12 cellular contexts compared by ENCODE assay signal in the genomic region with DNA sequence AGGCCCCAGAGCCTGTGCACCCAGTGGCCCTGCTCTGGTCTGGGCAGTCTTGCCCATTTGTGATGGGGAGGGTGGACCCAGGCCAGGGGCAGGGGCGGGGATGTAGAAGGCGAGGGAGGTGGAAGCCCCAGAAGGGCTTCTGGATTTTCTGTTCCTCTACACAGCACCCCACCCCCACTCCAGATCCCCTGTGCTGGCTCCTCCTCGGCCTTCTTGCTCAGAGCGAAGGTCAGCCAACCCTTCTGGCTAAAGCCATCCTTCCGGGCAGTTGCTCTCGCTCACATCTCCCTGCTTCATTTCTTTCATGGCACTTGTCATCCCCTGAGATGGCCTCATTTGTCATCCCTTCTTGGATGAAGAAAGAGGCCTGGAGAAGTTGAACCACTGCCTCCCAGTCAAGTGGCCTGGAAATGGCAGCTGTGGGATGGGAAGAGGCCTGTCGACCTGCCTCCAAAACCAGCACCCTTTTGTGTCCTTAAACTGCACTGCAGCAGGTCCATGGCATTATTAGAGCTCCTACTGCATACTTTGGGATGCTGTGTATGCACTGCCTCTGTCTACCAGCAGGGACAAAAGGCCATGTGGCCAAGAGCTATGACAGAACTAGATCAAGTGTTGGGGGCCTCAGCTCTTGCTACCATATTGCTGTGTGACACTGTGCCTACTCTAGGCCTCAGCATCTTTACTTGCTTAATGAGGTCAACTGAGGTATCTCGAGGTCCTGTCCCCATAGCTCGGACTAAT. TPM values are rescaled to one million over a fixed set of nuclear protein-coding genes. Genes with fewer than 3 reads are reported as not detected.
A peak's percentile ranks its signal among the peaks of the same experiment; 100 is the strongest.
DNase-seq lines count a peak whose midpoint lies in the region; ATAC-seq, FAIRE-seq and TF ChIP-seq lines count a peak whose summit lies in the region.
"Had no signal": no experiment of that assay in that cellular context is flagged by ENCODE, and none has a peak within 500 bp of the region (broad histone marks: within the 10 kb centered on the region; RNA-seq: fewer than 3 reads in every experiment).

No MANE protein-coding gene starts in this region.

- no peaks in the 10 kb centered on the region for H4K20me1 ChIP-seq in endothelial cell of umbilical vein (replicated peaks; ENCODE audit: control insufficient read depth, extremely low read depth, insufficient read depth, low read length)
- H4K20me1 ChIP-seq in osteoblast (ENCODE audit: insufficient read depth, low read length) = peaks cover 25% of the 10 kb centered on the region

- no peaks in the 10 kb centered on the region for H3K9me3 Mint-ChIP-seq in HFFc6
- H3K9me3 Mint-ChIP-seq: activated naive CD4-positive, alpha-beta T cell treated with anti-CD3 and anti-CD28 coated beads for 36 hours had no signal

- ATAC-seq in HG02571 (IDR thresholded peaks at IDR 0.05; ENCODE audit: unreplicated experiment) (no peak), GM21737 (IDR thresholded peaks at IDR 0.05; ENCODE audit: unreplicated experiment) (no peak)

- H3K27me3 Mint-ChIP-seq in HFFc6 (ENCODE audit: insufficient read depth) = peaks cover 3% of the 10 kb centered on the region; the same call in 1 of the 2 replicates

- no peak overlapping the region for H3K9ac ChIP-seq in endothelial cell of umbilical vein (replicated peaks; ENCODE audit: extremely low read depth, insufficient read depth, low read length)
- H3K9ac ChIP-seq: BLaER1 had no signal

- H3K79me2 ChIP-seq in endothelial cell of umbilical vein (ENCODE audit: control insufficient read depth, insufficient read depth, low read length) (peaks cover 81% of the 10 kb centered on the region), osteoblast (ENCODE audit: insufficient read depth, low read length) (peaks cover 76% of the 10 kb centered on the region)

- no peak overlapping the region for H3K4me2 ChIP-seq in endothelial cell of umbilical vein (ENCODE audit: insufficient read depth, low read length)
- no peak overlapping the region for H3K4me2 ChIP-seq in osteoblast (ENCODE audit: insufficient read depth, low read length)
- H3K4me2 ChIP-seq: BLaER1 had no signal

- H3K4me1 Mint-ChIP-seq in HFFc6 (ENCODE audit: low read depth) = peaks cover 49% of the 10 kb centered on the region

- DNase-seq in BE2C = no peak
- DNase-seq in HFFc6 = no peak
- DNase-seq in endothelial cell of umbilical vein (ENCODE audit: low read depth, low spot score) = no peak
- no peak for DNase-seq in osteoblast (ENCODE audit: insufficient read length, low spot score, missing footprints)
- DNase-seq in NCI-H1105 (lab: John Stamatoyannopoulos, UW) = no peak
- no peak for DNase-seq in glomerular visceral epithelial cell (ENCODE audit: extremely low spot score)
- DNase-seq: activated naive CD4-positive, alpha-beta T cell treated with anti-CD3 and anti-CD28 coated beads for 36 hours; GDM1; T-helper 9 cell had no signal

- no peak overlapping the region for H3K4me3 Mint-ChIP-seq in HFFc6
- H3K4me3 Mint-ChIP-seq: activated naive CD4-positive, alpha-beta T cell treated with anti-CD3 and anti-CD28 coated beads for 36 hours had no signal

- H3K27ac Mint-ChIP-seq in HFFc6 = no peak overlapping the region
- H3K27ac Mint-ChIP-seq: activated naive CD4-positive, alpha-beta T cell treated with anti-CD3 and anti-CD28 coated beads for 36 hours had no signal

- no peak for TF ChIP-seq POLR2A in endothelial cell of umbilical vein (IDR thresholded peaks at IDR 0.05; ENCODE audit: low read depth, low read length)

- TF ChIP-seq CTCF in BE2C (IDR thresholded peaks at IDR 0.05; ENCODE audit: low read depth, low read length) = peak; percentile 40
- peak; percentile 62 for TF ChIP-seq CTCF in HFFc6 (IDR thresholded peaks at IDR 0.05)
- peak; percentile 21 to 25 for TF ChIP-seq CTCF in endothelial cell of umbilical vein (IDR thresholded peaks at IDR 0.05; ENCODE audit: extremely low read depth in 1 of 2, insufficient read depth in 1 of 2, low read depth in 1 of 2, low read length in 2 of 2)
- TF ChIP-seq CTCF in osteoblast (IDR thresholded peaks at IDR 0.05; ENCODE audit: extremely low read depth, low read depth, low read length) = peak; percentile 27

- H3K4me1 ChIP-seq in BE2C = no peaks in the 10 kb centered on the region
- H3K4me1 ChIP-seq in endothelial cell of umbilical vein (ENCODE audit: control insufficient read depth, extremely low read depth, insufficient read depth, low read length) = peaks cover 7% of the 10 kb centered on the region
- peaks cover 36% of the 10 kb centered on the region for H3K4me1 ChIP-seq in osteoblast (ENCODE audit: insufficient read depth, low read length)

- no peak overlapping the region for H2AFZ ChIP-seq in endothelial cell of umbilical vein (ENCODE audit: low read depth, low read length)
- no peak overlapping the region for H2AFZ ChIP-seq in osteoblast (ENCODE audit: low read length)

- no peaks in the 10 kb centered on the region for H3K9me3 ChIP-seq in BE2C
- no peaks in the 10 kb centered on the region for H3K9me3 ChIP-seq in endothelial cell of umbilical vein (replicated peaks; ENCODE audit: control insufficient read depth, insufficient read depth, low read length)
- H3K9me3 ChIP-seq in osteoblast (ENCODE audit: low read depth, low read length) = no peaks in the 10 kb centered on the region
- H3K9me3 ChIP-seq: BLaER1 had no signal

- H3K36me3 ChIP-seq in BE2C (peaks cover 49% of the 10 kb centered on the region), endothelial cell of umbilical vein (ENCODE audit: control insufficient read depth in 2 of 2, extremely low read depth in 1 of 2, insufficient read depth in 2 of 2, low read length in 2 of 2) (peaks cover 31 to 40% of the 10 kb centered on the region in 2 experiments), osteoblast (ENCODE audit: insufficient read depth, low read length) (peaks cover 38% of the 10 kb centered on the region)

- H3K27me3 ChIP-seq in BE2C (no peaks in the 10 kb centered on the region), endothelial cell of umbilical vein (ENCODE audit: control insufficient read depth in 2 of 2, insufficient read depth in 2 of 2, low read length in 2 of 2) (no peaks in the 10 kb centered on the region), osteoblast (ENCODE audit: insufficient read depth, low read length) (no peaks in the 10 kb centered on the region)
- H3K27me3 ChIP-seq: BLaER1 had no signal

- H3K4me3 ChIP-seq in BE2C (ENCODE audit: low read depth, low read length) (no peak overlapping the region), endothelial cell of umbilical vein (replicated peaks in 1 of 3; ENCODE audit: insufficient read depth in 1 of 3, low read depth in 1 of 3, low read length in 3 of 3) (no peak overlapping the region), osteoblast (ENCODE audit: insufficient read depth, low read length) (no peak overlapping the region)
- H3K4me3 ChIP-seq: BLaER1 had no signal

- FAIRE-seq in endothelial cell of umbilical vein (lab: Jason Lieb, UNC) = no peak

- POLR2A ChIA-PET in endothelial cell of umbilical vein (lab: Charles Lee) = interaction anchor here (1.0 kb wide), 1 partner anchor 14 kb away, joined by 4 read pairs; no protein-coding TSS in a partner anchor

- H3K27ac ChIP-seq in endothelial cell of umbilical vein (ENCODE audit: insufficient read depth, low read depth, low read length) (no peak overlapping the region), osteoblast (ENCODE audit: low read depth, low read length) (no peak overlapping the region)
- H3K27ac ChIP-seq: BLaER1 had no signal

- CTCF ChIA-PET in endothelial cell of umbilical vein (lab: Charles Lee) = interaction anchor here (1.1 to 2.5 kb wide), 9 partner anchors 9 to 155 kb away, joined by 5 to 18 read pairs (median 8); no protein-coding TSS in a partner anchor

- intact Hi-C loops in endothelial cell of umbilical vein (cut with micrococcal nuclease) = no loop called here

- dilution Hi-C loops in endothelial cell of umbilical vein (cut with MboI; ENCODE audit: extremely low pct_ligation_motif_present, low sequenced_read_pairs) = no loop called here

- peaks cover 30% of the 10 kb centered on the region for H3K36me3 Mint-ChIP-seq in HFFc6 (ENCODE audit: low read depth)

- H3K9me1 ChIP-seq in endothelial cell of umbilical vein (replicated peaks; ENCODE audit: control insufficient read depth, extremely low read depth, insufficient read depth, low read length) = no peaks in the 10 kb centered on the region

- BruUV-seq in endothelial cell of umbilical vein (replicated peaks; lab: Mats Ljungman, UMichigan) = no TSS peak

RNA-seq across cellular contexts. Expression of a gene that starts 19.9 kb away (rescaled TPM):
- polyA plus RNA-seq in BE2C (2012; ENCODE audit: insufficient read depth, insufficient read length, low read depth) = 81.0 TPM
- 10 to 100 TPM; 25.8 to 29.8 (median 27.8) TPM for total RNA-seq in HFFc6 (2021; fragmentation: NEBNext Ultra II Directional; extraction: Animal tissue kit (Norgen Biotek cat#: 25700))
- total RNA-seq in endothelial cell of umbilical vein (62.7 and 71.9 TPM in 2 replicates), osteoblast (33.3 and 37.6 TPM in 2 replicates)
- 131 and 182 TPM in 2 replicates for polyA plus RNA-seq in endothelial cell of umbilical vein
- 77.9 and 89.4 TPM in 2 replicates for polyA plus RNA-seq in endothelial cell of umbilical vein (2011; cell fraction: cytosol; rRNA removed)
- polyA plus RNA-seq in endothelial cell of umbilical vein (2011; cell fraction: nucleus; rRNA removed) = 40.6 and 46.8 TPM in 2 replicates
- 72.8 and 86.0 TPM in 2 replicates for polyA plus RNA-seq in endothelial cell of umbilical vein (2012)
- polyA minus RNA-seq in endothelial cell of umbilical vein = 125 and 128 TPM in 2 replicates
- 47.9 TPM for polyA minus RNA-seq in endothelial cell of umbilical vein (2011; cell fraction: cytosol; rRNA and poly(A)+ RNA removed)
- 16.3 and 20.4 TPM in 2 replicates for polyA minus RNA-seq in endothelial cell of umbilical vein (2011; cell fraction: nucleus; rRNA and poly(A)+ RNA removed)

RNA-seq across cellular contexts. Expression of a gene that starts 20.7 kb away (rescaled TPM):
- polyA plus RNA-seq in BE2C (2012; ENCODE audit: insufficient read depth, insufficient read length, low read depth) = 88.4 TPM
- 100 to 1,000 TPM; 192 to 242 (median 210) TPM for total RNA-seq in HFFc6 (2021; fragmentation: NEBNext Ultra II Directional; extraction: Animal tissue kit (Norgen Biotek cat#: 25700))
- total RNA-seq in endothelial cell of umbilical vein (147 and 156 TPM in 2 replicates), osteoblast (90.8 and 100 TPM in 2 replicates)
- 111 and 145 TPM in 2 replicates for polyA plus RNA-seq in endothelial cell of umbilical vein
- 127 and 148 TPM in 2 replicates for polyA plus RNA-seq in endothelial cell of umbilical vein (2011; cell fraction: cytosol; rRNA removed)
- polyA plus RNA-seq in endothelial cell of umbilical vein (2011; cell fraction: nucleus; rRNA removed) = 132 and 179 TPM in 2 replicates
- polyA plus RNA-seq in endothelial cell of umbilical vein (2012) = 159 and 193 TPM in 2 replicates
- 135 and 140 TPM in 2 replicates for polyA minus RNA-seq in endothelial cell of umbilical vein
- 15.1 TPM for polyA minus RNA-seq in endothelial cell of umbilical vein (2011; cell fraction: cytosol; rRNA and poly(A)+ RNA removed)
- 136 and 191 TPM in 2 replicates for polyA minus RNA-seq in endothelial cell of umbilical vein (2011; cell fraction: nucleus; rRNA and poly(A)+ RNA removed)

RNA-seq across cellular contexts. Expression of a gene that starts 57.0 kb away (rescaled TPM):
- polyA plus RNA-seq in BE2C (2012; ENCODE audit: insufficient read depth, insufficient read length, low read depth) = 139 TPM
- total RNA-seq in HFFc6 (2021; fragmentation: NEBNext Ultra II Directional; extraction: Animal tissue kit (Norgen Biotek cat#: 25700)) = 10 to 100 TPM; 57.9 to 62.8 (median 59.8) TPM
- 8.9 and 11.4 TPM in 2 replicates for total RNA-seq in endothelial cell of umbilical vein
- polyA plus RNA-seq in endothelial cell of umbilical vein = 3.7 and 4.6 TPM in 2 replicates
- polyA plus RNA-seq in endothelial cell of umbilical vein (2011; cell fraction: cytosol; rRNA removed) = 1.7 and 2.7 TPM in 2 replicates
- 1.9 and 2.2 TPM in 2 replicates for polyA plus RNA-seq in endothelial cell of umbilical vein (2011; cell fraction: nucleus; rRNA removed)
- 3.7 and 6.3 TPM in 2 replicates for polyA plus RNA-seq in endothelial cell of umbilical vein (2012)
- polyA minus RNA-seq in endothelial cell of umbilical vein = 1.6 TPM in 2 replicates
- polyA minus RNA-seq in endothelial cell of umbilical vein (2011; cell fraction: cytosol; rRNA and poly(A)+ RNA removed) = 88.3 TPM
- 1.2 and 6.4 TPM in 2 replicates for polyA minus RNA-seq in endothelial cell of umbilical vein (2011; cell fraction: nucleus; rRNA and poly(A)+ RNA removed)
- total RNA-seq in osteoblast = 75.7 and 79.3 TPM in 2 replicates
